8 cellular contexts compared by ENCODE assay signal in the genomic region with DNA sequence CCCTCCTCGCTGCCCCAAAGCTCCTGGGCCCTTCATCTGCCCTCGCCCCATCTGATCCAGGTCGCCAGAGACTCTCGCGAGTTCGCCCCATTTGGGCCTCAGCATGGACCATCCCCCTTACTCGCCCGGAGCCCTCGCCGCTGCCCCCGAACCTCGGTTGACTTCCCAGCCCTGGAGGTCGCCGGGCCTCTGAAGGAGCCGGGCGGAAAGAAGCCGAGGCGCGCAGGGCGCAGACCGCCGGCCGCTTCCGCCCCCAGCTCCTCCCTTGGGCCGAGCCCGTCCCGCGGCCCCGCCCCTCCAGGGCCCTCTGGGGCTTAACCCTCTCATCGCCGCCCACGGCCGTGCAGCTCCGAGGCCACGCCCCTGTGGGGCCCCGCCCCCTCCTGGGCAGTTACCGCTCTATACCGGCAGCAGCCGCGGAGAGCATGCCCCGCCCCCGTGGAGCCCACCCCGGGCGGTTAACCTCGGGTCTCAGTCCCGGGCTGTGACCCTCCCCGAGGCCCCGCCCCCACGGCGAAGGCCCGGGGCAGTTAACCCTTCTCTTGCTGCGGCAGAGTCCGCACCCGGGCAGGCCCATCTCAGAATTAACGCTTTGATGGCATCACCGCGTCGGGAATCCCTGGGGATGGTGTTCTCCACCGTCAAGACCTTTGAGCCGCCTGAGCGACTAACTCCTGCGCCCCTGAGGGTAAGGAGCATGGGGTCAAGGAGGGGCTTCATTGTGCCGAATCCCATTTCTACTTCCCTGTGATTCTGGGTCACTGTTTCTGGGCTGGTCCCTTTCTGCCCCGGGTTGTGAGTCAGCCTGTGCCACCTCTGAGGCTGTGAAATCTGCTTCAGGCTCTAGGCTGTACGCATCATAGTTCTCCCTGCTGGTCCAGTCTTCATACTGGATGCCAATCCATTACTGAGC. TPM values are rescaled to one million over a fixed set of nuclear protein-coding genes. Genes with fewer than 3 reads are reported as not detected.
DNase-seq lines count a peak whose midpoint lies in the region; ATAC-seq and TF ChIP-seq lines count a peak whose summit lies in the region.

A gene with protein sequence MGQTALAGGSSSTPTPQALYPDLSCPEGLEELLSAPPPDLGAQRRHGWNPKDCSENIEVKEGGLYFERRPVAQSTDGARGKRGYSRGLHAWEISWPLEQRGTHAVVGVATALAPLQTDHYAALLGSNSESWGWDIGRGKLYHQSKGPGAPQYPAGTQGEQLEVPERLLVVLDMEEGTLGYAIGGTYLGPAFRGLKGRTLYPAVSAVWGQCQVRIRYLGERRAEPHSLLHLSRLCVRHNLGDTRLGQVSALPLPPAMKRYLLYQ (minus strand): TSS at position 210 of the 913 bp plus-strand sequence. CDS start 402 bp downstream, outside the sequence.

- peak within 1 kb of the TSS; percentile 89 for H3K4me3 Mint-ChIP-seq in activated naive CD4-positive, alpha-beta T cell treated with anti-CD3 and anti-CD28 coated beads, Interleukin-2, amount 50 U/mL, for 24 hours

- H3K27ac Mint-ChIP-seq in activated naive CD4-positive, alpha-beta T cell treated with anti-CD3 and anti-CD28 coated beads, Interleukin-2, amount 50 U/mL, for 24 hours, result peak within 1 kb of the TSS; percentile 70

- H3K27me3 Mint-ChIP-seq in activated naive CD4-positive, alpha-beta T cell treated with anti-CD3 and anti-CD28 coated beads, Interleukin-2, amount 50 U/mL, for 24 hours, result no peaks in the 10 kb centered on the region

- DNase-seq in NCI-H1105 (lab: John Stamatoyannopoulos, UW) (peak; percentile 99), glomerular visceral epithelial cell (ENCODE audit: extremely low spot score) (peak; percentile 98), omental fat pad (ENCODE audit: low spot score) (peak; percentile 90)

- peak within 1 kb of the TSS; percentile 69 for H3K4me3 ChIP-seq in GM08714 (ENCODE audit: low read length)

- no peaks in the 10 kb centered on the region for H3K9me3 Mint-ChIP-seq in activated naive CD4-positive, alpha-beta T cell treated with anti-CD3 and anti-CD28 coated beads, Interleukin-2, amount 50 U/mL, for 24 hours

- no peak for TF ChIP-seq CTCF in omental fat pad (IDR thresholded peaks at IDR 0.05)

- H3K27ac ChIP-seq in temporal lobe (ENCODE audit: low read depth, low read length), result peak within 1 kb of the TSS; percentile 84

- ATAC-seq in HG02623 (IDR thresholded peaks at IDR 0.05; ENCODE audit: unreplicated experiment) (peak; percentile 69), SK-N-SH treated with all-trans-retinoic acid at 6 μM for 48 hours (peak; percentile 86), omental fat pad (ENCODE audit: low FRiP score) (peak; percentile 91)

- H3K4me1 Mint-ChIP-seq in activated naive CD4-positive, alpha-beta T cell treated with anti-CD3 and anti-CD28 coated beads, Interleukin-2, amount 50 U/mL, for 24 hours, result peaks cover 45% of the 10 kb centered on the region

- peaks cover 6% of the 10 kb centered on the region for H3K36me3 Mint-ChIP-seq in activated naive CD4-positive, alpha-beta T cell treated with anti-CD3 and anti-CD28 coated beads, Interleukin-2, amount 50 U/mL, for 24 hours

TF ChIP-seq in SK-N-SH treated with all-trans-retinoic acid at 6 μM for 48 hours, 23 proteins besides CTCF, POLR2A, EP300 and RAD21:
- TF ChIP-seq GLIS3 (CRISPR knock-in tag; IDR thresholded peaks at IDR 0.05), result no peak
- TF ChIP-seq TOX (CRISPR knock-in tag; IDR thresholded peaks at IDR 0.05; ENCODE audit: borderline replicate concordance), result no peak
- no peak for TF ChIP-seq BACH2 (CRISPR knock-in tag; IDR thresholded peaks at IDR 0.05; ENCODE audit: borderline replicate concordance)
- TF ChIP-seq, protein P1, sequence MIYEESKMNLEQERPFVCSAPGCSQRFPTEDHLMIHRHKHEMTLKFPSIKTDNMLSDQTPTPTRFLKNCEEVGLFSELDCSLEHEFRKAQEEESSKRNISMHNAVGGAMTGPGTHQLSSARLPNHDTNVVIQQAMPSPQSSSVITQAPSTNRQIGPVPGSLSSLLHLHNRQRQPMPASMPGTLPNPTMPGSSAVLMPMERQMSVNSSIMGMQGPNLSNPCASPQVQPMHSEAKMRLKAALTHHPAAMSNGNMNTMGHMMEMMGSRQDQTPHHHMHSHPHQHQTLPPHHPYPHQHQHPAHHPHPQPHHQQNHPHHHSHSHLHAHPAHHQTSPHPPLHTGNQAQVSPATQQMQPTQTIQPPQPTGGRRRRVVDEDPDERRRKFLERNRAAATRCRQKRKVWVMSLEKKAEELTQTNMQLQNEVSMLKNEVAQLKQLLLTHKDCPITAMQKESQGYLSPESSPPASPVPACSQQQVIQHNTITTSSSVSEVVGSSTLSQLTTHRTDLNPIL (CRISPR knock-in tag; IDR thresholded peaks at IDR 0.05; ENCODE audit: low read depth), result no peak
- TF ChIP-seq SNAI2 (CRISPR knock-in tag; IDR thresholded peaks at IDR 0.05), result no peak
- TF ChIP-seq PPARA (CRISPR knock-in tag; IDR thresholded peaks at IDR 0.05; ENCODE audit: borderline replicate concordance), result no peak
- no peak for TF ChIP-seq ZNF565 (CRISPR knock-in tag; conservative IDR thresholded peaks at IDR 0.05; ENCODE audit: low read depth)
- TF ChIP-seq, protein P2, sequence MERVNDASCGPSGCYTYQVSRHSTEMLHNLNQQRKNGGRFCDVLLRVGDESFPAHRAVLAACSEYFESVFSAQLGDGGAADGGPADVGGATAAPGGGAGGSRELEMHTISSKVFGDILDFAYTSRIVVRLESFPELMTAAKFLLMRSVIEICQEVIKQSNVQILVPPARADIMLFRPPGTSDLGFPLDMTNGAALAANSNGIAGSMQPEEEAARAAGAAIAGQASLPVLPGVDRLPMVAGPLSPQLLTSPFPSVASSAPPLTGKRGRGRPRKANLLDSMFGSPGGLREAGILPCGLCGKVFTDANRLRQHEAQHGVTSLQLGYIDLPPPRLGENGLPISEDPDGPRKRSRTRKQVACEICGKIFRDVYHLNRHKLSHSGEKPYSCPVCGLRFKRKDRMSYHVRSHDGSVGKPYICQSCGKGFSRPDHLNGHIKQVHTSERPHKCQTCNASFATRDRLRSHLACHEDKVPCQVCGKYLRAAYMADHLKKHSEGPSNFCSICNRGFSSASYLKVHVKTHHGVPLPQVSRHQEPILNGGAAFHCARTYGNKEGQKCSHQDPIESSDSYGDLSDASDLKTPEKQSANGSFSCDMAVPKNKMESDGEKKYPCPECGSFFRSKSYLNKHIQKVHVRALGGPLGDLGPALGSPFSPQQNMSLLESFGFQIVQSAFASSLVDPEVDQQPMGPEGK (CRISPR knock-in tag; IDR thresholded peaks at IDR 0.05; ENCODE audit: borderline replicate concordance), result no peak
- no peak for TF ChIP-seq CSDC2 (CRISPR knock-in tag; IDR thresholded peaks at IDR 0.05)
- TF ChIP-seq, protein P3, sequence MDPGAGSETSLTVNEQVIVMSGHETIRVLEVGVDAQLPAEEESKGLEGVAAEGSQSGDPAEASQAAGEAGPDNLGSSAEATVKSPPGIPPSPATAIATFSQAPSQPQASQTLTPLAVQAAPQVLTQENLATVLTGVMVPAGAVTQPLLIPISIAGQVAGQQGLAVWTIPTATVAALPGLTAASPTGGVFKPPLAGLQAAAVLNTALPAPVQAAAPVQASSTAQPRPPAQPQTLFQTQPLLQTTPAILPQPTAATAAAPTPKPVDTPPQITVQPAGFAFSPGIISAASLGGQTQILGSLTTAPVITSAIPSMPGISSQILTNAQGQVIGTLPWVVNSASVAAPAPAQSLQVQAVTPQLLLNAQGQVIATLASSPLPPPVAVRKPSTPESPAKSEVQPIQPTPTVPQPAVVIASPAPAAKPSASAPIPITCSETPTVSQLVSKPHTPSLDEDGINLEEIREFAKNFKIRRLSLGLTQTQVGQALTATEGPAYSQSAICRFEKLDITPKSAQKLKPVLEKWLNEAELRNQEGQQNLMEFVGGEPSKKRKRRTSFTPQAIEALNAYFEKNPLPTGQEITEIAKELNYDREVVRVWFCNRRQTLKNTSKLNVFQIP (CRISPR knock-in tag; IDR thresholded peaks at IDR 0.05; ENCODE audit: borderline replicate concordance, low read depth), result no peak
- TF ChIP-seq ESRRG (CRISPR knock-in tag; IDR thresholded peaks at IDR 0.05), result no peak
- TF ChIP-seq OSR1 (CRISPR knock-in tag; IDR thresholded peaks at IDR 0.05), result no peak
- no peak for TF ChIP-seq RARB (CRISPR knock-in tag; IDR thresholded peaks at IDR 0.05)
- TF ChIP-seq ZFP30 (CRISPR knock-in tag; IDR thresholded peaks at IDR 0.05), result no peak
TF ChIP-seq in SK-N-SH treated with all-trans-retinoic acid at 6 μM for 48 hours: peak in this region for 0.

RNA-seq across cellular contexts. Expression of the gene that starts here (rescaled TPM):
- 1 to 10 TPM; 4.1 to 6.5 (median 5.7) TPM for total RNA-seq in omental fat pad
- total RNA-seq in temporal lobe, result 2.5 TPM

Comparison
In these comparisons a context has a peak if more than half of its experiments do, and no peak if none do; other contexts are left out.
1. Peak in every context shown above with its lines: DNase-seq, ATAC-seq, H3K4me3 ChIP-seq and H3K27ac ChIP-seq.